19 cellular contexts compared by ENCODE assay signal in the genomic region with DNA sequence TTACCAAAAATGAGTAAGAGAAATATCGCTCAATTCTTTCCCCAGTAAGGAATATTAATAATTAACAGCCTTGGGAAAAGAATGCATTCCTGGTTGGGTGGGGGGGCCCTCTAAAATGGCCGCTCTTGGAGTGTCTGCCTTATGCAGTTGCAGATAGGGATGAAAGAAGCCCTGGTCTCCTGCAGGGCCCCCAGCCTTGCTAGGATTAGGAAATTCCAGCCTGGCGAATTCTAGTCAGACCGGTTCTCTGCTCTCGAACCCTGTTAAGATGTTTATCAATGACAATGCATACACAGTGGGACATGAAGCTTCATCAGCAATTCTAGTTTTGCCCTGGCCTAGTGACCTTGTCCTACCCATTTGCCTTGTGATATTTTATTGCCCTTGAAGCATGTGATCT.
"Had no signal": no experiment of that assay in that cellular context is flagged by ENCODE, and none has a peak within 500 bp of the region (broad histone marks: within the 10 kb centered on the region; RNA-seq: fewer than 3 reads in every experiment).

No MANE protein-coding gene starts in this region.

- H3K27me3 ChIP-seq: ascending aorta, heart right ventricle, thyroid gland had no signal

- H3K4me3 Mint-ChIP-seq: activated naive CD4-positive, alpha-beta T cell treated with anti-CD3 and anti-CD28 coated beads for 36 hours; activated T-helper 17 cell treated with anti-CD3 and anti-CD28 coated beads, Interleukin-2, amount 50 U/mL, for 72 hours; dendritic cell treated with granulocyte-macrophage colony-stimulating factor and Interleukin-4, amounts not matched to agents 40 ng/mL and 50 ng/mL, for 4 days; memory B cell; natural killer cell; stimulated activated memory B cell treated with anti-CD40 and anti-IgM and Interleukin-4, amounts not matched to agents 10 μg/mL and 1 μg/mL and 100 μg/mL, for 72 hours had no signal

- H3K27ac Mint-ChIP-seq: activated naive CD4-positive, alpha-beta T cell treated with anti-CD3 and anti-CD28 coated beads for 36 hours; activated T-helper 17 cell treated with anti-CD3 and anti-CD28 coated beads, Interleukin-2, amount 50 U/mL, for 72 hours; dendritic cell treated with granulocyte-macrophage colony-stimulating factor and Interleukin-4, amounts not matched to agents 40 ng/mL and 50 ng/mL, for 4 days; memory B cell; natural killer cell; stimulated activated memory B cell treated with anti-CD40 and anti-IgM and Interleukin-4, amounts not matched to agents 10 μg/mL and 1 μg/mL and 100 μg/mL, for 72 hours had no signal

- H3K9me3 ChIP-seq: ascending aorta, thyroid gland had no signal

- H3K9me3 Mint-ChIP-seq: activated T-helper 17 cell treated with anti-CD3 and anti-CD28 coated beads, Interleukin-2, amount 50 U/mL, for 72 hours had no signal

- H3K4me3 ChIP-seq: ascending aorta, heart right ventricle, thyroid gland had no signal

- H3K36me3 ChIP-seq: ascending aorta, heart right ventricle, thyroid gland had no signal

- H3K36me3 Mint-ChIP-seq: memory B cell; stimulated activated memory B cell treated with anti-CD40 and anti-IgM and Interleukin-4, amounts not matched to agents 10 μg/mL and 1 μg/mL and 100 μg/mL, for 72 hours had no signal

- FAIRE-seq: bronchial epithelial cell, frontal cortex, kidney had no signal

- H3K4me1 ChIP-seq: ascending aorta, heart right ventricle, thyroid gland had no signal

- H3K27ac ChIP-seq: ascending aorta, epithelial cell of prostate, heart right ventricle, thyroid gland had no signal

- H3K27me3 Mint-ChIP-seq: activated T-helper 17 cell treated with anti-CD3 and anti-CD28 coated beads, Interleukin-2, amount 50 U/mL, for 72 hours; dendritic cell treated with granulocyte-macrophage colony-stimulating factor and Interleukin-4, amounts not matched to agents 40 ng/mL and 50 ng/mL, for 4 days; memory B cell; stimulated activated memory B cell treated with anti-CD40 and anti-IgM and Interleukin-4, amounts not matched to agents 10 μg/mL and 1 μg/mL and 100 μg/mL, for 72 hours had no signal

- DNase-seq: activated CD4-positive, alpha-beta T cell treated with anti-CD3 and anti-CD28 coated beads, Interleukin-2, amount 50 U/mL, for 48 hours; activated naive CD4-positive, alpha-beta T cell treated with anti-CD3 and anti-CD28 coated beads for 36 hours; effector memory CD4-positive, alpha-beta T cell; heart right ventricle; kidney; left ventricle myocardium superior; natural killer cell; occipital lobe; stimulated activated CD4-positive, alpha-beta T cell treated with anti-CD3 and anti-CD28 coated beads, Interleukin-2, amount 100 ng/mL, for 48 hours; T-helper 9 cell; thyroid gland had no signal

- H3K4me1 Mint-ChIP-seq: activated T-helper 17 cell treated with anti-CD3 and anti-CD28 coated beads, Interleukin-2, amount 50 U/mL, for 72 hours; memory B cell; natural killer cell; stimulated activated memory B cell treated with anti-CD40 and anti-IgM and Interleukin-4, amounts not matched to agents 10 μg/mL and 1 μg/mL and 100 μg/mL, for 72 hours had no signal
